In genomic region chr3:66220602-66221377, GRCh38 we compare ENCODE assay signal across 1 cellular context.
TF ChIP-seq lines count a peak whose summit lies in the region.

Gene SLC25A26, plus strand, starts transcription at chr3:66221001. Its CDS starts 94 bp downstream, at chr3:66221095.

TF ChIP-seq in WTC11, 78 proteins besides CTCF, POLR2A, EP300 and RAD21 (continued from another document):
- TF ChIP-seq, protein P1, sequence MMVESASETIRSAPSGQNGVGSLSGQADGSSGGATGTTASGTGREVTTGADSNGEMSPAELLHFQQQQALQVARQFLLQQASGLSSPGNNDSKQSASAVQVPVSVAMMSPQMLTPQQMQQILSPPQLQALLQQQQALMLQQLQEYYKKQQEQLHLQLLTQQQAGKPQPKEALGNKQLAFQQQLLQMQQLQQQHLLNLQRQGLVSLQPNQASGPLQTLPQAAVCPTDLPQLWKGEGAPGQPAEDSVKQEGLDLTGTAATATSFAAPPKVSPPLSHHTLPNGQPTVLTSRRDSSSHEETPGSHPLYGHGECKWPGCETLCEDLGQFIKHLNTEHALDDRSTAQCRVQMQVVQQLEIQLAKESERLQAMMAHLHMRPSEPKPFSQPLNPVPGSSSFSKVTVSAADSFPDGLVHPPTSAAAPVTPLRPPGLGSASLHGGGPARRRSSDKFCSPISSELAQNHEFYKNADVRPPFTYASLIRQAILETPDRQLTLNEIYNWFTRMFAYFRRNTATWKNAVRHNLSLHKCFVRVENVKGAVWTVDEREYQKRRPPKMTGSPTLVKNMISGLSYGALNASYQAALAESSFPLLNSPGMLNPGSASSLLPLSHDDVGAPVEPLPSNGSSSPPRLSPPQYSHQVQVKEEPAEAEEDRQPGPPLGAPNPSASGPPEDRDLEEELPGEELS (CRISPR knock-in tag; IDR thresholded peaks at IDR 0.05): peak; percentile 79
- no peak for TF ChIP-seq RELA (CRISPR knock-in tag; IDR thresholded peaks at IDR 0.05; ENCODE audit: borderline replicate concordance)
- TF ChIP-seq ETV6 (CRISPR knock-in tag; IDR thresholded peaks at IDR 0.05): peak; percentile 82
- TF ChIP-seq E2F5 (CRISPR knock-in tag; IDR thresholded peaks at IDR 0.05): 0 out of 2 replicates have a peak, but pooled peaks have one; percentile 35
- TF ChIP-seq TCF7 (CRISPR knock-in tag; IDR thresholded peaks at IDR 0.05; ENCODE audit: low read depth): no peak
- TF ChIP-seq ZNF423 (CRISPR knock-in tag; IDR thresholded peaks at IDR 0.05): no peak
- no peak for TF ChIP-seq ZNF416 (CRISPR knock-in tag; IDR thresholded peaks at IDR 0.05)
- TF ChIP-seq JUN (CRISPR knock-in tag; IDR thresholded peaks at IDR 0.05): no peak
- no peak for TF ChIP-seq NFATC4 (CRISPR knock-in tag; IDR thresholded peaks at IDR 0.05)
- 0 out of 2 replicates have a peak, but pooled peaks have one; percentile 38 for TF ChIP-seq MYBL2 (CRISPR knock-in tag; IDR thresholded peaks at IDR 0.05)
- peak; percentile 58 for TF ChIP-seq GABPB1 (CRISPR knock-in tag; IDR thresholded peaks at IDR 0.05)
- peak; percentile 18; the same call in 1 of the 2 replicates for TF ChIP-seq HMGXB4 (CRISPR knock-in tag; IDR thresholded peaks at IDR 0.05)
